In the genomic region with DNA sequence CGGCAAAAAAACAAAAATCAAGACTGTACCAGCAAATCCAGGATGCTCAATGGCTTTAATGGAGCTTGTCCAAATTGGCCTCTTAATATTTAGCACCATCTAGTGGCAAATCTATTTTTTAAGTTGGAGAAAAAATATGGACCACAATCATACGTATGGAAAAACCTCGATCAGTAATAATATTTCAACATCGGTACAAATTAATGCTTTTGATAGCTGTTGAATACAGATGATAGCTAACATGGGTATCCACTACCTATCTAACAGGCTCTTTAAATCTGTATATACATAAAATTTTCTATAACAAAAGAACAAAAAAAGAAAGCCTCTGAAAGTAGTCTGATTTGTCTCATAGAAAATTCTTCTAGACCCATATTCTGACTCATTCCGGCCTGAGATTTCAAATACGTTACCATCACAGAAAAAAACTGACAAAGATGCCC, we compare ENCODE assay signal across 8 cellular contexts. TPM values are rescaled to one million over a fixed set of nuclear protein-coding genes. Genes with fewer than 3 reads are reported as not detected.
DNase-seq lines count a peak whose midpoint lies in the region; ATAC-seq and TF ChIP-seq lines count a peak whose summit lies in the region.

No MANE protein-coding gene starts in this region.

- H3K4me3 ChIP-seq in HEK293 (ENCODE audit: low read depth, low read length) (no peak overlapping the region), tibial nerve (no peak overlapping the region)

- H3K4me3 Mint-ChIP-seq in Calu3 (ENCODE audit: low read depth, unreplicated experiment) (no peak overlapping the region), MCF 10A (ENCODE audit: unreplicated experiment) (no peak overlapping the region)

- peak in 1 of 2 donors; percentile 31 for TF ChIP-seq EP300 in tibial nerve (IDR thresholded peaks at IDR 0.05)

- DNase-seq in Calu3 (no peak), NCI-H446 treated with DMSO at 0.1 percent for 48 hours (lab: John Stamatoyannopoulos, UW) (peak; percentile 58), MCF 10A (ENCODE audit: unreplicated experiment) (peak; percentile 64), left kidney (ENCODE audit: low read depth, low spot score) (peak; percentile 53), tibial nerve (ENCODE audit: low spot score in 2 of 2) (no peak)

- H3K36me3 Mint-ChIP-seq in Calu3 (ENCODE audit: insufficient read depth, unreplicated experiment) (peaks cover 7% of the 10 kb centered on the region), MCF 10A (ENCODE audit: insufficient read depth, unreplicated experiment) (peaks cover 8% of the 10 kb centered on the region)

- TF ChIP-seq CTCF in Calu3 (IDR thresholded peaks at IDR 0.05; ENCODE audit: unreplicated experiment) = peak; percentile 75
- no peak for TF ChIP-seq CTCF in HEK293 (tag by site-specific recombination; IDR thresholded peaks at IDR 0.05)
- peak; percentile 69 for TF ChIP-seq CTCF in MCF 10A (IDR thresholded peaks at IDR 0.05; ENCODE audit: unreplicated experiment)
- peak; percentile 55 to 74 (median 72) for TF ChIP-seq CTCF in tibial nerve (IDR thresholded peaks at IDR 0.05)

- H3K4me1 Mint-ChIP-seq in Calu3 (ENCODE audit: low read depth, unreplicated experiment) = no peaks in the 10 kb centered on the region
- H3K4me1 Mint-ChIP-seq in MCF 10A (ENCODE audit: insufficient read depth, unreplicated experiment) = peaks cover 5% of the 10 kb centered on the region

- POLR2A ChIA-PET in HEK293 (lab: Yijun Ruan, JAX) = interaction anchor here (0.6 to 4.6 kb wide), 2 partner anchors 29 to 117 kb away, joined by 4 to 62 read pairs; a partner anchor contains a TSS
- POLR2A ChIA-PET in MCF 10A (lab: Yijun Ruan, JAX) = interaction anchor here (0.7 to 5.3 kb wide), 21 partner anchors 12 to 768 kb away, joined by 3 to 182 read pairs (median 5); a partner anchor contains a TSS

- H3K36me3 ChIP-seq in HEK293 (ENCODE audit: control insufficient read depth in 2 of 2, insufficient read depth in 1 of 2, low read length in 2 of 2) (peaks cover 0 to 3% of the 10 kb centered on the region in 2 experiments; a peak in 1 of 3 replicates), tibial nerve (peaks cover 0 to 5% (median 0%) of the 10 kb centered on the region in 3 donors)

- TF ChIP-seq POLR2A in tibial nerve (IDR thresholded peaks at IDR 0.05) = no peak

- H3K27me3 ChIP-seq in tibial nerve = no peaks in the 10 kb centered on the region

- BruUV-seq in Calu3 (replicated peaks; lab: Mats Ljungman, UMichigan) (no TSS peak), MCF 10A (replicated peaks; lab: Mats Ljungman, UMichigan) (no TSS peak)

- ATAC-seq in HG02973 (IDR thresholded peaks at IDR 0.05; ENCODE audit: unreplicated experiment) = no peak
- no peak for ATAC-seq in GM21381 (IDR thresholded peaks at IDR 0.05; ENCODE audit: unreplicated experiment)

- H3K9me3 Mint-ChIP-seq in Calu3 (ENCODE audit: low read depth, unreplicated experiment) (no peaks in the 10 kb centered on the region), MCF 10A (ENCODE audit: unreplicated experiment) (no peaks in the 10 kb centered on the region)

- WGBS in tibial nerve, 2 donors = 14 to 15% methylated on average over 6 of the region's 6 CpGs

- H3K4me1 ChIP-seq in HEK293 (ENCODE audit: control insufficient read depth, insufficient read depth, low read length) = no peaks in the 10 kb centered on the region
- peaks cover 0 to 13% (median 2%) of the 10 kb centered on the region in 4 donors for H3K4me1 ChIP-seq in tibial nerve

- H3K27ac Mint-ChIP-seq in Calu3 (ENCODE audit: unreplicated experiment) (no peak overlapping the region), MCF 10A (ENCODE audit: low read depth, unreplicated experiment) (no peak overlapping the region)

- intact Hi-C loops in Calu3 (cut with micrococcal nuclease; ENCODE audit: unreplicated experiment) (loop anchor here (1.0 kb wide), 2 partner anchors 52 to 118 kb away; no protein-coding TSS in a partner anchor), MCF 10A (cut with micrococcal nuclease) (loop anchor here (1.0 to 5.0 kb wide), 5 partner anchors 52 to 243 kb away; a partner anchor contains a TSS)

- H3K27ac ChIP-seq in HEK293 (ENCODE audit: extremely low read depth, low read depth, low read length) = no peak overlapping the region
- no peak overlapping the region for H3K27ac ChIP-seq in tibial nerve

- CTCF ChIA-PET in Calu3 (lab: Charles Lee) (interaction anchor here (0.5 to 4.9 kb wide), 21 partner anchors 10 to 1759 kb away, joined by 3 to 201 read pairs (median 4); a partner anchor contains a TSS), HEK293 (lab: Yijun Ruan, JAX) (interaction anchor here (0.5 to 6.8 kb wide), 57 partner anchors 10 to 1760 kb away, joined by 3 to 143 read pairs (median 4); a partner anchor contains a TSS), MCF 10A (lab: Yijun Ruan, JAX) (interaction anchor here (0.5 to 6.3 kb wide), 56 partner anchors 9 to 1310 kb away, joined by 3 to 211 read pairs (median 4); a partner anchor contains a TSS)

- H3K9me3 ChIP-seq in HEK293 (ENCODE audit: control insufficient read depth, insufficient read depth, low read depth, low read length) (no peaks in the 10 kb centered on the region), tibial nerve (no peaks in the 10 kb centered on the region)

- H3K27me3 Mint-ChIP-seq in Calu3 (ENCODE audit: unreplicated experiment) (no peaks in the 10 kb centered on the region), MCF 10A (ENCODE audit: insufficient read depth, unreplicated experiment) (no peaks in the 10 kb centered on the region)

TF ChIP-seq in HEK293, 187 proteins besides CTCF, POLR2A, EP300 and RAD21:
- TF ChIP-seq ZNF654 (tag by site-specific recombination; IDR thresholded peaks at IDR 0.05; ENCODE audit: low read depth) (peak; percentile 95), ZNF521 (tag by site-specific recombination; IDR thresholded peaks at IDR 0.05) (no peak), ZBTB17 (tag by site-specific recombination; IDR thresholded peaks at IDR 0.05) (peak; percentile 61)

RNA-seq across cellular contexts. Expression of a gene that starts 29.2 kb away (rescaled TPM):
- total RNA-seq in Calu3 (2022) (101 and 109 TPM in 2 replicates), MCF 10A (2022) (65.5 and 68.5 TPM in 2 replicates), tibial nerve (10 to 100 TPM; 58.5 to 74.1 (median 64.7) TPM)

RNA-seq across cellular contexts. Expression of a gene that starts 58.4 kb away (rescaled TPM):
- total RNA-seq in Calu3 (2022) (29.8 and 36.4 TPM in 2 replicates), MCF 10A (2022) (41.2 and 46.0 TPM in 2 replicates), tibial nerve (10 to 100 TPM; 32.2 to 70.5 (median 48.5) TPM)

Comparison
In these comparisons a context has a peak if more than half of its experiments do, and no peak if none do; other contexts are left out.
1. DNase-seq: peak in NCI-H446 treated with DMSO at 0.1 percent for 48 hours (single experiment), MCF 10A (single experiment) and left kidney (single experiment); none in Calu3 (single experiment) and tibial nerve (0 of 2).